Comparison of ENCODE assay signal across 1 cellular context in the genomic region with DNA sequence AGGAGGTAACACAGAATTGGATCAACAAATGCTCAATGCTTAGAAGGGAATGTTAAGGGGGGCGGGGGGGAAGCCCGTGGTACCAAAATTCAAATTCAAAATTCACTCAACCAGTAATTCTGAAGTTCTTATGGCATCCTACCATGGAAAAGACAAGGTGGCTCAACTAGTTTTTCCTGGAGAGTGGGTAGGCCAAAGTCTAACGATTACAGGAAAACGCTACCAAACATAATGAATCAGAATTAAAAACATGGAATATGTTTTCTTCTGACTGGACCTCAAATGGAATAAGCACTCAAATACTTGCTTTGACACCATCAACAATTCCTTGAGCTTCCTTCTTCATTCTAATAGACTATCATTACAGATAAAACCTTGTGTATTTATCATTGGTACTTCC.
TF ChIP-seq lines count a peak whose summit lies in the region.

No MANE protein-coding gene starts in this region.

TF ChIP-seq in H1, 55 proteins besides CTCF, POLR2A, EP300 and RAD21:
- no peak for TF ChIP-seq GTF2F1 (IDR thresholded peaks at IDR 0.05; ENCODE audit: borderline replicate concordance, low read depth, low read length)
- no peak for TF ChIP-seq GABPA (IDR thresholded peaks at IDR 0.05; ENCODE audit: borderline replicate concordance, insufficient read depth, low read length)
- TF ChIP-seq HDAC2 (IDR thresholded peaks at IDR 0.05; ENCODE audit: borderline replicate concordance in 1 of 2, low read depth in 2 of 2, low read length in 2 of 2), result no peak
- TF ChIP-seq BRCA1 (IDR thresholded peaks at IDR 0.05; ENCODE audit: low read depth, low read length), result no peak
TF ChIP-seq in H1: peak in this region for 0.
